In the genomic region with DNA sequence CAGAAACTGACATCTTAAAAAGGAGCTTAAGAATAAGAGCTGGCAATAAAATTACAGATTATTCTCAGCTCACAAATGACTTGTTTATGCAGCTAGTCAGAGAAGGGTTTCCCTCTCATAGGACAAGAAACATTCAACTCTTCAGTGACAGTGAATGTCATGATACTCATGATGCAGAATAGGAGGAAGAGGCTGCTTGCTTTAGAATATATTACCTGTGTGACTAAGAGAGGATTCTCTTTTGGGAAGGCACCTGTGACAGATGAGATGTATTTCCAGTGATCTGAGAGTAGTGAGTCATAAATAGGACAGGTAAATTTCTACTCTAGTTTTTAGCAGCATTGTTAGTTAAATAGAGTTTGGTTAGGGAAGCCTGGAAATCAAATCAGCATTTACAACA, we compare ENCODE assay signal across 1 cellular context.
TF ChIP-seq lines count a peak whose summit lies in the region.

No MANE protein-coding gene starts in this region.

TF ChIP-seq in GM23338, 12 proteins besides CTCF, POLR2A, EP300 and RAD21:
- TF ChIP-seq, protein P1, sequence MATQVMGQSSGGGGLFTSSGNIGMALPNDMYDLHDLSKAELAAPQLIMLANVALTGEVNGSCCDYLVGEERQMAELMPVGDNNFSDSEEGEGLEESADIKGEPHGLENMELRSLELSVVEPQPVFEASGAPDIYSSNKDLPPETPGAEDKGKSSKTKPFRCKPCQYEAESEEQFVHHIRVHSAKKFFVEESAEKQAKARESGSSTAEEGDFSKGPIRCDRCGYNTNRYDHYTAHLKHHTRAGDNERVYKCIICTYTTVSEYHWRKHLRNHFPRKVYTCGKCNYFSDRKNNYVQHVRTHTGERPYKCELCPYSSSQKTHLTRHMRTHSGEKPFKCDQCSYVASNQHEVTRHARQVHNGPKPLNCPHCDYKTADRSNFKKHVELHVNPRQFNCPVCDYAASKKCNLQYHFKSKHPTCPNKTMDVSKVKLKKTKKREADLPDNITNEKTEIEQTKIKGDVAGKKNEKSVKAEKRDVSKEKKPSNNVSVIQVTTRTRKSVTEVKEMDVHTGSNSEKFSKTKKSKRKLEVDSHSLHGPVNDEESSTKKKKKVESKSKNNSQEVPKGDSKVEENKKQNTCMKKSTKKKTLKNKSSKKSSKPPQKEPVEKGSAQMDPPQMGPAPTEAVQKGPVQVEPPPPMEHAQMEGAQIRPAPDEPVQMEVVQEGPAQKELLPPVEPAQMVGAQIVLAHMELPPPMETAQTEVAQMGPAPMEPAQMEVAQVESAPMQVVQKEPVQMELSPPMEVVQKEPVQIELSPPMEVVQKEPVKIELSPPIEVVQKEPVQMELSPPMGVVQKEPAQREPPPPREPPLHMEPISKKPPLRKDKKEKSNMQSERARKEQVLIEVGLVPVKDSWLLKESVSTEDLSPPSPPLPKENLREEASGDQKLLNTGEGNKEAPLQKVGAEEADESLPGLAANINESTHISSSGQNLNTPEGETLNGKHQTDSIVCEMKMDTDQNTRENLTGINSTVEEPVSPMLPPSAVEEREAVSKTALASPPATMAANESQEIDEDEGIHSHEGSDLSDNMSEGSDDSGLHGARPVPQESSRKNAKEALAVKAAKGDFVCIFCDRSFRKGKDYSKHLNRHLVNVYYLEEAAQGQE (IDR thresholded peaks at IDR 0.05; ENCODE audit: unreplicated experiment), result no peak
- TF ChIP-seq EZH2 (IDR thresholded peaks at IDR 0.05; ENCODE audit: low read depth, unreplicated experiment) (no peak), JUNB (IDR thresholded peaks at IDR 0.05; ENCODE audit: unreplicated experiment) (no peak), NANOG (IDR thresholded peaks at IDR 0.05; ENCODE audit: borderline replicate concordance) (no peak)
TF ChIP-seq in GM23338: peak in this region for 0.
